1 cellular context compared by ENCODE assay signal in genomic region chr10:132065491-132066105, GRCh38.
TF ChIP-seq lines count a peak whose summit lies in the region.

JAKMIP3 (plus strand) TSS chr10:132065946; CDS start chr10:132104809, 38,863 bp downstream.

TF ChIP-seq in HepG2, 621 proteins besides CTCF, POLR2A, EP300 and RAD21 (continued from another document and continues in another):
- TF ChIP-seq LBX2 (CRISPR knock-in tag; IDR thresholded peaks at IDR 0.05; ENCODE audit: borderline replicate concordance) (no peak), ESRRA (CRISPR knock-in tag; IDR thresholded peaks at IDR 0.05; ENCODE audit: low read depth) (no peak), ZNF569 (CRISPR knock-in tag; IDR thresholded peaks at IDR 0.05; ENCODE audit: borderline replicate concordance) (no peak), ZNF749 (CRISPR knock-in tag; IDR thresholded peaks at IDR 0.05; ENCODE audit: borderline replicate concordance) (no peak), ATRX (CRISPR knock-in tag; IDR thresholded peaks at IDR 0.05; ENCODE audit: borderline replicate concordance) (no peak), ISL2 (CRISPR knock-in tag; IDR thresholded peaks at IDR 0.05) (no peak), ZBTB7B (CRISPR knock-in tag; IDR thresholded peaks at IDR 0.05) (no peak), MAFF (IDR thresholded peaks at IDR 0.05; ENCODE audit: low read depth, low read length) (peak; percentile 75), ZFP36L1 (CRISPR knock-in tag; IDR thresholded peaks at IDR 0.05) (no peak), ZNF598 (CRISPR knock-in tag; IDR thresholded peaks at IDR 0.05; ENCODE audit: borderline replicate concordance) (0 out of 2 replicates have a peak, but pooled peaks have one; percentile 22), GABPB1 (CRISPR knock-in tag; IDR thresholded peaks at IDR 0.05) (peak; percentile 47; the same call in 1 of the 2 replicates), RELA (CRISPR knock-in tag; IDR thresholded peaks at IDR 0.05) (no peak), CEBPB (IDR thresholded peaks at IDR 0.05; ENCODE audit: borderline replicate concordance, low read depth, low read length) (0 out of 2 replicates have a peak, but pooled peaks have one; percentile 15), MTF2 (CRISPR knock-in tag; IDR thresholded peaks at IDR 0.05; ENCODE audit: borderline replicate concordance) (no peak), SMAD1 (CRISPR knock-in tag; IDR thresholded peaks at IDR 0.05; ENCODE audit: borderline replicate concordance, low read depth) (no peak), JDP2 (CRISPR knock-in tag; IDR thresholded peaks at IDR 0.05; ENCODE audit: borderline replicate concordance) (no peak), SNAI1 (CRISPR knock-in tag; IDR thresholded peaks at IDR 0.05; ENCODE audit: borderline replicate concordance) (no peak), LCORL (IDR thresholded peaks at IDR 0.05) (no peak), LCORL (CRISPR knock-in tag; IDR thresholded peaks at IDR 0.05) (no peak), ZBTB25 (CRISPR knock-in tag; IDR thresholded peaks at IDR 0.05) (no peak), ZNF660 (CRISPR knock-in tag; IDR thresholded peaks at IDR 0.05; ENCODE audit: borderline replicate concordance, low read depth) (no peak), ZNF614 (CRISPR knock-in tag; IDR thresholded peaks at IDR 0.05; ENCODE audit: borderline replicate concordance) (no peak), NFRKB (IDR thresholded peaks at IDR 0.05) (no peak), ZBTB20 (CRISPR knock-in tag; IDR thresholded peaks at IDR 0.05; ENCODE audit: borderline replicate concordance, low read depth) (no peak), MEIS2 (CRISPR knock-in tag; IDR thresholded peaks at IDR 0.05) (no peak), BATF2 (CRISPR knock-in tag; IDR thresholded peaks at IDR 0.05) (no peak), ZNF121 (CRISPR knock-in tag; IDR thresholded peaks at IDR 0.05) (no peak), GTF3A (CRISPR knock-in tag; conservative IDR thresholded peaks at IDR 0.05) (no peak), MXI1 (IDR thresholded peaks at IDR 0.05; ENCODE audit: borderline replicate concordance, low read depth, low read length) (0 out of 3 replicates have a peak, but pooled peaks have one; percentile 53), ZNF230 (CRISPR knock-in tag; IDR thresholded peaks at IDR 0.05) (no peak), GRHL1 (CRISPR knock-in tag; conservative IDR thresholded peaks at IDR 0.05) (no peak), ATF7 (IDR thresholded peaks at IDR 0.05) (no peak), ATF7 (CRISPR knock-in tag; IDR thresholded peaks at IDR 0.05) (no peak), HNRNPLL (IDR thresholded peaks at IDR 0.05; ENCODE audit: low read depth, low read length, poor library complexity, severe bottlenecking) (peak; percentile 83), ZNF136 (CRISPR knock-in tag; IDR thresholded peaks at IDR 0.05; ENCODE audit: low read depth) (no peak), ZNF10 (CRISPR knock-in tag; IDR thresholded peaks at IDR 0.05; ENCODE audit: borderline replicate concordance, low read depth) (no peak), TFDP2 (CRISPR knock-in tag; IDR thresholded peaks at IDR 0.05) (no peak), PRDM10 (CRISPR knock-in tag; IDR thresholded peaks at IDR 0.05; ENCODE audit: low read depth) (peak; percentile 82), ZNF839 (CRISPR knock-in tag; IDR thresholded peaks at IDR 0.05; ENCODE audit: borderline replicate concordance) (no peak), ZSCAN21 (CRISPR knock-in tag; IDR thresholded peaks at IDR 0.05; ENCODE audit: borderline replicate concordance) (no peak), KDM5A (IDR thresholded peaks at IDR 0.05; ENCODE audit: borderline replicate concordance, low read length) (no peak), KIAA2018 (CRISPR knock-in tag; IDR thresholded peaks at IDR 0.05; ENCODE audit: borderline replicate concordance) (no peak), NR2F2 (IDR thresholded peaks at IDR 0.05; ENCODE audit: borderline replicate concordance, low read depth) (no peak), RFX1 (IDR thresholded peaks at IDR 0.05) (no peak), ZNF333 (CRISPR knock-in tag; IDR thresholded peaks at IDR 0.05; ENCODE audit: borderline replicate concordance) (no peak), ZBTB7A (CRISPR knock-in tag; IDR thresholded peaks at IDR 0.05) (no peak), KDM6A (CRISPR knock-in tag; IDR thresholded peaks at IDR 0.05; ENCODE audit: low read depth) (no peak), ZSCAN9 (CRISPR knock-in tag; IDR thresholded peaks at IDR 0.05; ENCODE audit: borderline replicate concordance) (no peak), HOXD1 (CRISPR knock-in tag; IDR thresholded peaks at IDR 0.05) (no peak), BRD4 (CRISPR knock-in tag; IDR thresholded peaks at IDR 0.05) (no peak), ZNF720 (CRISPR knock-in tag; IDR thresholded peaks at IDR 0.05) (no peak), ZGPAT (CRISPR knock-in tag; IDR thresholded peaks at IDR 0.05) (no peak), MTA1 (CRISPR knock-in tag; IDR thresholded peaks at IDR 0.05; ENCODE audit: borderline replicate concordance) (0 out of 2 replicates have a peak, but pooled peaks have one; percentile 5)
